8 cellular contexts compared by ENCODE assay signal in genomic region chrX:101462892-101463291, GRCh38. TPM values are rescaled to one million over a fixed set of nuclear protein-coding genes. Genes with fewer than 3 reads are reported as not detected.
A peak's percentile ranks its signal among the peaks of the same experiment; 100 is the strongest.
DNase-seq lines count a peak whose midpoint lies in the region; ATAC-seq and TF ChIP-seq lines count a peak whose summit lies in the region.

No MANE protein-coding gene starts in this region.

- H3K27ac Mint-ChIP-seq in CD14-positive monocyte, result peak overlapping the region in 1 of 7 donors; percentile 55

- H3K4me3 ChIP-seq in dorsolateral prefrontal cortex, result no peak overlapping the region

- TF ChIP-seq CTCF in CD14-positive monocyte (IDR thresholded peaks at IDR 0.05) (no peak), dorsolateral prefrontal cortex (IDR thresholded peaks at IDR 0.05 in 54 of 56, conservative IDR thresholded peaks at IDR 0.05 in 2 of 56; ENCODE audit: low read depth in 1 of 56, partially characterized antibody in 56 of 56) (peak in 26 of 56 donors; percentile 9 to 38 (median 22))

- peaks cover 0 to 1% (median 0%) of the 10 kb centered on the region in 3 donors for H3K27me3 Mint-ChIP-seq in CD14-positive monocyte (ENCODE audit: low read depth in 3 of 3)

- peak; percentile 46 for DNase-seq in DMS53 treated with DMSO at 0.1 percent for 48 hours (lab: John Stamatoyannopoulos, UW; ENCODE audit: unreplicated experiment)
- DNase-seq in RKO (ENCODE audit: low spot score), result peak; percentile 32
- peak; percentile 3 for DNase-seq in inferior parietal cortex (ENCODE audit: extremely low spot score)
- DNase-seq in CD14-positive monocyte (ENCODE audit: low spot score), result no peak
- no peak for DNase-seq in dorsolateral prefrontal cortex

- H3K4me1 Mint-ChIP-seq in CD14-positive monocyte, result no peaks in the 10 kb centered on the region

- no peak overlapping the region for H3K4me3 Mint-ChIP-seq in CD14-positive monocyte

- H3K36me3 Mint-ChIP-seq in CD14-positive monocyte, result peaks cover 6 to 10% of the 10 kb centered on the region in 2 donors

- ATAC-seq in HG03378 (IDR thresholded peaks at IDR 0.05; ENCODE audit: unreplicated experiment), result peak; percentile 79
- ATAC-seq in HG02852 (IDR thresholded peaks at IDR 0.05; ENCODE audit: unreplicated experiment), result no peak
- ATAC-seq in GM21723 (IDR thresholded peaks at IDR 0.05; ENCODE audit: unreplicated experiment), result no peak

- H3K27me3 ChIP-seq in dorsolateral prefrontal cortex, result peaks cover 0 to 47% (median 5%) of the 10 kb centered on the region in 45 donors

- H3K9me3 Mint-ChIP-seq in CD14-positive monocyte, result no peaks in the 10 kb centered on the region

- intact Hi-C loops in CD14-positive monocyte (cut with micrococcal nuclease) (no loop called here), dorsolateral prefrontal cortex (cut with DNase I) (no loop called here)

- no peak overlapping the region for H3K27ac ChIP-seq in dorsolateral prefrontal cortex

RNA-seq across cellular contexts. Expression of gene ARMCX4, which starts 22.4 kb away (rescaled TPM):
- polyA plus RNA-seq in CD14-positive monocyte, result under 1 TPM in 1 of 2 donors, not detected in 1; 0.66 TPM
- total RNA-seq in dorsolateral prefrontal cortex, result 10 to 100 TPM; 23.4 to 52.7 (median 36.4) TPM

RNA-seq across cellular contexts. Expression of gene HNRNPH2, which starts 54.9 kb away (rescaled TPM):
- polyA plus RNA-seq in CD14-positive monocyte, result 100 to 1,000 TPM; 118 to 163 TPM
- total RNA-seq in dorsolateral prefrontal cortex, result 100 to 1,000 TPM in 8 of 120 experiments, 10 to 100 TPM in 112; 46.4 to 112 (median 81.5) TPM

RNA-seq across cellular contexts. Expression of gene GLA, which starts 55.2 kb away (rescaled TPM):
- 10 to 100 TPM; 64.0 to 80.0 TPM for polyA plus RNA-seq in CD14-positive monocyte
- 10 to 100 TPM in 117 of 120 experiments, 1 to 10 TPM in 3; 8.9 to 38.7 (median 15.0) TPM for total RNA-seq in dorsolateral prefrontal cortex

Comparison
In these comparisons a context has a peak if more than half of its experiments do, and no peak if none do; other contexts are left out.
1. DNase-seq: peak in DMS53 treated with DMSO at 0.1 percent for 48 hours (single experiment), RKO (single experiment) and inferior parietal cortex (single experiment); none in CD14-positive monocyte (single experiment) and dorsolateral prefrontal cortex (0 of 10).